12 cellular contexts compared by ENCODE assay signal in genomic region chr7:73833251-73833919, GRCh38. TPM values are rescaled to one million over a fixed set of nuclear protein-coding genes. Genes with fewer than 3 reads are reported as not detected.
A peak's percentile ranks its signal among the peaks of the same experiment; 100 is the strongest.
DNase-seq lines count a peak whose midpoint lies in the region; ATAC-seq and FAIRE-seq lines count a peak whose summit lies in the region.
"Had no signal": no experiment of that assay in that cellular context is flagged by ENCODE, and none has a peak within 500 bp of the region (broad histone marks: within the 10 kb centered on the region; RNA-seq: fewer than 3 reads in every experiment).

No MANE protein-coding gene starts in this region.

- H3K9ac ChIP-seq in iPS-18a (ENCODE audit: low read length), result peak overlapping the region; percentile 22

- H3K27me3 ChIP-seq in H7 (ENCODE audit: control insufficient read depth, insufficient read depth, low read length) (no peaks in the 10 kb centered on the region), iPS-18a (ENCODE audit: control insufficient read depth, insufficient read depth, low read length) (no peaks in the 10 kb centered on the region)
- H3K27me3 ChIP-seq: cardiac muscle cell had no signal

- ATAC-seq in HG02763 (IDR thresholded peaks at IDR 0.05; ENCODE audit: unreplicated experiment) (no peak), HG03571 (IDR thresholded peaks at IDR 0.05; ENCODE audit: unreplicated experiment) (no peak)
- ATAC-seq: stimulated activated effector memory CD8-positive, alpha-beta T cell treated with anti-CD3 and anti-CD28 coated beads, Interleukin-12 subunit alpha, Interleukin-12 subunit beta, amount 100 ng/mL, for 72 hours had no signal

- H3K9me3 ChIP-seq in iPS-18a (ENCODE audit: control insufficient read depth, low read depth, low read length), result no peaks in the 10 kb centered on the region

- DNase-seq in H7 (peak; percentile 70), RCC 7860 (ENCODE audit: low spot score) (peak; percentile 58), renal cortical epithelial cell (ENCODE audit: low read depth) (peak; percentile 32), COLO829 (ENCODE audit: low spot score) (no peak)
- no peak for DNase-seq in effector CD8-positive, alpha-beta T cell (lab: John Stamatoyannopoulos, UW)
- DNase-seq: activated effector memory CD4-positive, alpha-beta T cell treated with anti-CD3 and anti-CD28 coated beads, Interleukin-2, amount 50 U/mL, for 16 hours; occipital lobe had no signal

- H3K4me3 ChIP-seq in H7 (ENCODE audit: insufficient read depth, low read depth, low read length) (no peak overlapping the region), iPS-18a (ENCODE audit: low read length) (no peak overlapping the region)
- H3K4me3 ChIP-seq: cardiac muscle cell had no signal

- H3K36me3 ChIP-seq in H7 (replicated peaks; ENCODE audit: control insufficient read depth, insufficient read depth, low read length), result no peaks in the 10 kb centered on the region
- no peaks in the 10 kb centered on the region for H3K36me3 ChIP-seq in iPS-18a (ENCODE audit: control insufficient read depth, low read depth, low read length)
- H3K36me3 ChIP-seq: cardiac muscle cell had no signal

- no peak for FAIRE-seq in RCC 7860 (lab: Jason Lieb, UNC)

- peaks cover 45% of the 10 kb centered on the region for H3K4me1 ChIP-seq in iPS-18a (ENCODE audit: control insufficient read depth, low read depth, low read length)

- peak overlapping the region; percentile 78 for H3K27ac ChIP-seq in iPS-18a (ENCODE audit: low read length)
- H3K27ac ChIP-seq: cardiac muscle cell had no signal

RNA-seq across cellular contexts. Expression of gene CLDN4, which starts 2.6 kb away (rescaled TPM):
- total RNA-seq in H7 (2014; rRNA removed; shearing (Covaris generic)), result 2.0 and 2.1 TPM in 2 replicates
- total RNA-seq in renal cortical epithelial cell, result 186 and 689 TPM in 2 replicates

RNA-seq across cellular contexts. Expression of gene METTL27, which starts 8.9 kb away (rescaled TPM):
- 1.9 and 7.4 TPM in 2 replicates for total RNA-seq in H7 (2014; rRNA removed; shearing (Covaris generic))
- 1.4 and 12.0 TPM in 2 replicates for total RNA-seq in renal cortical epithelial cell

RNA-seq across cellular contexts. Expression of gene TMEM270, which starts 27.6 kb away (rescaled TPM):
- not detected in 2 replicates for total RNA-seq in H7 (2014; rRNA removed; shearing (Covaris generic))
- not detected in 2 replicates for total RNA-seq in renal cortical epithelial cell
- total RNA-seq: cardiac muscle cell, occipital lobe had no signal

Comparison
In these comparisons a context has a peak if more than half of its experiments do, and no peak if none do; other contexts are left out.
1. DNase-seq: peak in H7 (single experiment), RCC 7860 (single experiment) and renal cortical epithelial cell (single experiment); none in COLO829 (single experiment) and effector CD8-positive, alpha-beta T cell (single experiment).
2. RNA of gene CLDN4, which starts 2.6 kb away (total RNA-seq): 186 to 689 TPM in renal cortical epithelial cell; 2.0 to 2.1 TPM in H7; every median in the first group is over 10 times any median in the second.